ENCODE assay signal across 8 cellular contexts in genomic region chr5:139560752-139561654, GRCh38. TPM values are rescaled to one million over a fixed set of nuclear protein-coding genes. Genes with fewer than 3 reads are reported as not detected.
DNase-seq lines count a peak whose midpoint lies in the region; ATAC-seq and TF ChIP-seq lines count a peak whose summit lies in the region.

TSS of gene UBE2D2 (plus strand) at chr5:139561339. CDS start at chr5:139561792, 453 bp downstream.

- no peaks in the 10 kb centered on the region for H3K9me3 Mint-ChIP-seq in nephron

- peak within 1 kb of the TSS; percentile 88 for H2AFZ ChIP-seq in MM.1S (ENCODE audit: low read length)

- H3K9me3 ChIP-seq in HAP-1, result no peaks in the 10 kb centered on the region
- H3K9me3 ChIP-seq in MM.1S (replicated peaks; ENCODE audit: insufficient read depth, low read length), result no peaks in the 10 kb centered on the region

- H3K27me3 Mint-ChIP-seq in nephron (ENCODE audit: low read depth), result no peaks in the 10 kb centered on the region

- H3K4me3 ChIP-seq in HAP-1 (peak within 1 kb of the TSS; percentile 88), MM.1S (ENCODE audit: low read length) (peak within 1 kb of the TSS; percentile 90), fibroblast of the aortic adventitia (ENCODE audit: low read depth, low read length) (peak within 1 kb of the TSS; percentile 80)

- H4K20me1 ChIP-seq in MM.1S (ENCODE audit: insufficient read depth, low read length), result no peaks in the 10 kb centered on the region

- H3K36me3 ChIP-seq in HAP-1 (replicated peaks) (peaks cover 10% of the 10 kb centered on the region), MM.1S (replicated peaks; ENCODE audit: insufficient read depth, low read length) (peaks cover 4% of the 10 kb centered on the region; the same call in 1 of the 2 replicates)

- peaks cover 32% of the 10 kb centered on the region for H3K4me1 Mint-ChIP-seq in nephron

- peaks cover 22% of the 10 kb centered on the region for H3K36me3 Mint-ChIP-seq in nephron (ENCODE audit: low read depth)

- peak within 1 kb of the TSS; percentile 80 for H3K27ac ChIP-seq in MM.1S (ENCODE audit: low read length)

- peak within 1 kb of the TSS; percentile 93 to 97 (median 96) for H3K4me3 Mint-ChIP-seq in nephron

- H3K4me2 ChIP-seq in MM.1S (ENCODE audit: low read depth, low read length), result peak within 1 kb of the TSS; percentile 88

- peaks cover 13% of the 10 kb centered on the region for H3K4me1 ChIP-seq in HAP-1
- peaks cover 29% of the 10 kb centered on the region for H3K4me1 ChIP-seq in MM.1S (ENCODE audit: low read length)

- TF ChIP-seq CTCF in MM.1S (IDR thresholded peaks at IDR 0.05; ENCODE audit: low read length) (no peak), fibroblast of the aortic adventitia (IDR thresholded peaks at IDR 0.05; ENCODE audit: insufficient read depth, low read length) (no peak), nephron (IDR thresholded peaks at IDR 0.05; ENCODE audit: unreplicated experiment in 3 of 3) (no peak)

- H3K9ac ChIP-seq in MM.1S (ENCODE audit: low read length), result peak within 1 kb of the TSS; percentile 91

- H3K27me3 ChIP-seq in HAP-1 (ENCODE audit: low read depth) (no peaks in the 10 kb centered on the region), MM.1S (replicated peaks; ENCODE audit: insufficient read depth, low read length) (no peaks in the 10 kb centered on the region)

- H3K79me2 ChIP-seq in MM.1S (ENCODE audit: low read length), result peaks cover 52% of the 10 kb centered on the region

- H3K9me2 ChIP-seq in MM.1S (replicated peaks; ENCODE audit: insufficient read depth, low read length), result no peaks in the 10 kb centered on the region

- in situ Hi-C loops in G401 (cut with HindIII; ENCODE audit: low sequenced_read_pairs), result no loop called here
- in situ Hi-C loops in HAP-1 (cut with MboI; ENCODE audit: low sequenced_read_pairs), result no loop called here

- H3K27ac Mint-ChIP-seq in nephron, result peak within 1 kb of the TSS; percentile 88 to 99 (median 94)

- DNase-seq in G401 (ENCODE audit: low spot score), result peak; percentile 95
- DNase-seq in HAP-1 (ENCODE audit: low spot score in 2 of 2), result peak; percentile 92 to 97
- DNase-seq in MM.1S, result peak; percentile 98
- DNase-seq in SHP77 treated with DMSO at 0.1 percent for 48 hours (lab: John Stamatoyannopoulos, UW), result peak; percentile 96
- peak; percentile 99 for DNase-seq in activated effector memory CD4-positive, alpha-beta T cell treated with anti-CD3 and anti-CD28 coated beads, Interleukin-2, amount 50 U/mL, for 16 hours
- DNase-seq in fibroblast of the aortic adventitia (ENCODE audit: low read depth), result peak; percentile 98
- DNase-seq in stimulated activated naive CD8-positive, alpha-beta T cell treated with anti-CD3 and anti-CD28 coated beads, Interleukin-15, Interleukin-2, amounts not matched to agents 100 U/mL and 50 U/mL, for 24 hours, result peak; percentile 98

- peak; percentile 97 for ATAC-seq in stimulated activated naive CD8-positive, alpha-beta T cell treated with anti-CD3 and anti-CD28 coated beads, Interleukin-15, Interleukin-2, amounts not matched to agents 100 U/mL and 50 U/mL, for 24 hours

- peaks cover 39% of the 10 kb centered on the region for H3F3A ChIP-seq in MM.1S (ENCODE audit: insufficient read depth, low read length)

RNA-seq across cellular contexts. Expression of gene UBE2D2, which starts in this region (rescaled TPM):
- total RNA-seq in G401 (2014; rRNA removed; shearing (Covaris generic)), result 134 and 140 TPM in 2 replicates
- 71.8 and 137 TPM in 2 replicates for total RNA-seq in fibroblast of the aortic adventitia (ENCODE audit: low replicate concordance)

Comparison
In these comparisons a context has a peak if more than half of its experiments do, and no peak if none do; other contexts are left out.
1. Peak in every context shown above with its lines: DNase-seq, ATAC-seq, H3K4me3 ChIP-seq and H3K27ac ChIP-seq.